In genomic region chr13:95546919-95547318, GRCh38 we compare ENCODE assay signal across 26 cellular contexts. TPM values are rescaled to one million over a fixed set of nuclear protein-coding genes. Genes with fewer than 3 reads are reported as not detected.
"Had no signal": no experiment of that assay in that cellular context is flagged by ENCODE, and none has a peak within 500 bp of the region (broad histone marks: within the 10 kb centered on the region; RNA-seq: fewer than 3 reads in every experiment).

No MANE protein-coding gene starts in this region.

- H3K9me3 Mint-ChIP-seq: activated B cell treated with CpG ODN at 0.5 μM for 24 hours; activated CD4-positive, alpha-beta T cell treated with anti-CD3 and anti-CD28 coated beads, Interleukin-2, amount 10 ng/mL, durations not matched to agents 24 days and 14 days; activated naive CD4-positive, alpha-beta T cell treated with anti-CD3 and anti-CD28 coated beads, Interleukin-2, amount 50 U/mL, for 72 hours; activated naive CD8-positive, alpha-beta T cell treated with anti-CD3 and anti-CD28 coated beads, Interleukin-2, amount 50 U/mL, for 24 hours; activated T-cell treated with anti-CD3 and anti-CD28 coated beads, Interleukin-2, amount 50 U/mL, for 4 hours had no signal

- H3K9me3 ChIP-seq: ascending aorta, body of pancreas, MG63, SJSA1 had no signal

- H3K27ac Mint-ChIP-seq: activated B cell treated with CpG ODN at 0.5 μM for 24 hours; activated CD4-positive, alpha-beta T cell treated with anti-CD3 and anti-CD28 coated beads, Interleukin-2, amount 10 ng/mL, durations not matched to agents 24 days and 14 days; activated CD8-positive, alpha-beta memory T cell treated with anti-CD3 and anti-CD28 coated beads, Interleukin-2, amount 10 ng/mL, durations not matched to agents 7 days and 5 days; activated naive CD4-positive, alpha-beta T cell treated with anti-CD3 and anti-CD28 coated beads, Interleukin-2, amount 50 U/mL, for 72 hours; activated naive CD8-positive, alpha-beta T cell treated with anti-CD3 and anti-CD28 coated beads, Interleukin-2, amount 50 U/mL, for 24 hours; T-helper 17 cell had no signal

- H3K4me1 ChIP-seq: ascending aorta, SJSA1 had no signal

- H3K36me3 Mint-ChIP-seq: activated CD8-positive, alpha-beta memory T cell treated with anti-CD3 and anti-CD28 coated beads, Interleukin-2, amount 10 ng/mL, durations not matched to agents 7 days and 5 days had no signal

- H3K27me3 ChIP-seq: ascending aorta, body of pancreas had no signal

- DNase-seq: activated B cell treated with CpG ODN at 0.5 μM for 24 hours; activated CD4-positive, alpha-beta T cell treated with anti-CD3 and anti-CD28 coated beads for 1 hour; activated CD4-positive, alpha-beta T cell treated with anti-CD3 and anti-CD28 coated beads, Interleukin-2, amount 10 ng/mL, durations not matched to agents 24 days and 14 days; activated CD4-positive, alpha-beta T cell treated with anti-CD3 and anti-CD28 coated beads, Interleukin-2, amount 50 U/mL, for 48 hours; activated CD8-positive, alpha-beta memory T cell treated with anti-CD3 and anti-CD28 coated beads, Interleukin-2, amount 10 ng/mL, durations not matched to agents 7 days and 5 days; activated effector memory CD4-positive, alpha-beta T cell treated with anti-CD3 and anti-CD28 coated beads, Interleukin-2, amount 50 U/mL, for 16 hours; activated naive CD4-positive, alpha-beta T cell treated with Interleukin-2 at 50 U/mL for 16 hours; activated naive CD8-positive, alpha-beta T cell treated with anti-CD3 and anti-CD28 coated beads, Interleukin-2, amount 50 U/mL, for 24 hours; activated T-cell treated with anti-CD3 and anti-CD28 coated beads, Interleukin-2, amount 50 U/mL, for 4 hours; amniotic stem cell; body of pancreas; central memory CD4-positive, alpha-beta T cell; MG63; NCI-H1105 treated with DMSO at 0.1 percent for 48 hours; NCI-H1436 treated with DMSO at 0.1 percent for 48 hours; NCI-H187 treated with DMSO at 0.1 percent for 48 hours; NCI-H2081 treated with DMSO at 0.1 percent for 48 hours; NCI-H446; PC-3; SHP77; T-helper 17 cell; T-helper 9 cell had no signal

- H3K4me3 Mint-ChIP-seq: activated B cell treated with CpG ODN at 0.5 μM for 24 hours; activated CD4-positive, alpha-beta T cell treated with anti-CD3 and anti-CD28 coated beads, Interleukin-2, amount 10 ng/mL, durations not matched to agents 24 days and 14 days; activated CD8-positive, alpha-beta memory T cell treated with anti-CD3 and anti-CD28 coated beads, Interleukin-2, amount 10 ng/mL, durations not matched to agents 7 days and 5 days; activated naive CD8-positive, alpha-beta T cell treated with anti-CD3 and anti-CD28 coated beads, Interleukin-2, amount 50 U/mL, for 24 hours; activated T-cell treated with anti-CD3 and anti-CD28 coated beads, Interleukin-2, amount 50 U/mL, for 4 hours; T-helper 17 cell had no signal

- ATAC-seq: activated CD8-positive, alpha-beta memory T cell treated with anti-CD3 and anti-CD28 coated beads, Interleukin-2, amount 10 ng/mL, durations not matched to agents 7 days and 5 days; activated naive CD4-positive, alpha-beta T cell treated with anti-CD3 and anti-CD28 coated beads, Interleukin-2, amount 50 U/mL, for 72 hours; activated naive CD8-positive, alpha-beta T cell treated with anti-CD3 and anti-CD28 coated beads, Interleukin-2, amount 50 U/mL, for 24 hours; activated T-cell treated with anti-CD3 and anti-CD28 coated beads, Interleukin-2, amount 50 U/mL, for 4 hours; body of pancreas; PC-3; T-helper 17 cell had no signal

- H3K27ac ChIP-seq: ascending aorta, body of pancreas, SJSA1 had no signal

- H3K4me1 Mint-ChIP-seq: activated B cell treated with CpG ODN at 0.5 μM for 24 hours; activated CD4-positive, alpha-beta T cell treated with anti-CD3 and anti-CD28 coated beads, Interleukin-2, amount 10 ng/mL, durations not matched to agents 24 days and 14 days; activated naive CD8-positive, alpha-beta T cell treated with anti-CD3 and anti-CD28 coated beads, Interleukin-2, amount 50 U/mL, for 24 hours had no signal

- H3K36me3 ChIP-seq: ascending aorta, MG63, SJSA1 had no signal

- H3K4me3 ChIP-seq: ascending aorta, body of pancreas, MG63, SJSA1 had no signal

RNA-seq across cellular contexts. Expression of gene CLDN10, which starts 5.6 kb away (rescaled TPM):
- total RNA-seq: activated B cell treated with CpG ODN at 0.5 μM for 24 hours; activated CD4-positive, alpha-beta T cell treated with anti-CD3 and anti-CD28 coated beads, Interleukin-2, amount 10 ng/mL, durations not matched to agents 24 days and 14 days; activated CD8-positive, alpha-beta memory T cell treated with anti-CD3 and anti-CD28 coated beads, Interleukin-2, amount 10 ng/mL, durations not matched to agents 7 days and 5 days; activated naive CD4-positive, alpha-beta T cell treated with anti-CD3 and anti-CD28 coated beads, Interleukin-2, amount 50 U/mL, for 72 hours; activated T-cell treated with anti-CD3 and anti-CD28 coated beads, Interleukin-2, amount 50 U/mL, for 4 hours; bronchial epithelial cell; PC-3; SJSA1; T-helper 17 cell had no signal
